In genomic region chr6:137216106-137216505, GRCh38 we compare ENCODE assay signal across 12 cellular contexts. TPM values are rescaled to one million over a fixed set of nuclear protein-coding genes. Genes with fewer than 3 reads are reported as not detected.
DNase-seq lines count a peak whose midpoint lies in the region; ATAC-seq and TF ChIP-seq lines count a peak whose summit lies in the region.
"Had no signal": no experiment of that assay in that cellular context is flagged by ENCODE, and none has a peak within 500 bp of the region (broad histone marks: within the 10 kb centered on the region; RNA-seq: fewer than 3 reads in every experiment).

No MANE protein-coding gene starts in this region.

- POLR2A ChIA-PET in PC-9 (lab: Charles Lee; ENCODE audit: unreplicated experiment), result interaction anchor here (0.6 kb wide), 1 partner anchor 41 kb away, joined by 5 read pairs; no protein-coding TSS in a partner anchor

- H4K20me1 ChIP-seq in PC-9 (ENCODE audit: insufficient read depth), result peaks cover 27% of the 10 kb centered on the region; the same call in 1 of the 2 replicates

- H3K27ac Mint-ChIP-seq in CD4-positive, CD25-positive, alpha-beta regulatory T cell, result no peak overlapping the region

- no peaks in the 10 kb centered on the region for H3K9me3 Mint-ChIP-seq in CD4-positive, CD25-positive, alpha-beta regulatory T cell

- no peaks in the 10 kb centered on the region for H3K27me3 ChIP-seq in CD4-positive, CD25-positive, alpha-beta regulatory T cell (ENCODE audit: control insufficient read depth, insufficient read depth, low read length)
- H3K27me3 ChIP-seq in PC-9 (ENCODE audit: insufficient read depth, low read depth), result no peaks in the 10 kb centered on the region
- no peaks in the 10 kb centered on the region for H3K27me3 ChIP-seq in parathyroid adenoma (ENCODE audit: control insufficient read depth, insufficient read depth, low read length)
- H3K27me3 ChIP-seq: BLaER1 had no signal

- H3K4me2 ChIP-seq in PC-9 (peak overlapping the region; percentile 91), parathyroid adenoma (ENCODE audit: low read length) (peak overlapping the region; percentile 67)

- no peak for TF ChIP-seq CTCF in PC-9 (conservative IDR thresholded peaks at IDR 0.05)
- no peak for TF ChIP-seq CTCF in parathyroid adenoma (IDR thresholded peaks at IDR 0.05)

- no peak overlapping the region for H2AFZ ChIP-seq in PC-9
- H2AFZ ChIP-seq in parathyroid adenoma, result no peak overlapping the region

- ATAC-seq in CD4-positive, CD25-positive, alpha-beta regulatory T cell (ENCODE audit: low read depth in 2 of 2), result no peak
- ATAC-seq in HG02623 (IDR thresholded peaks at IDR 0.05; ENCODE audit: unreplicated experiment), result no peak

- peak overlapping the region in 3 of 4 donors; percentile 56 to 98 (median 97) for H3K4me3 Mint-ChIP-seq in CD4-positive, CD25-positive, alpha-beta regulatory T cell

- H3K9me2 ChIP-seq in PC-9 (ENCODE audit: insufficient read depth), result no peaks in the 10 kb centered on the region

- no peaks in the 10 kb centered on the region for H3K9me3 ChIP-seq in CD4-positive, CD25-positive, alpha-beta regulatory T cell (ENCODE audit: control insufficient read depth in 2 of 2, low read length in 2 of 2)
- H3K9me3 ChIP-seq in PC-9 (ENCODE audit: insufficient read depth, low read depth) (no peaks in the 10 kb centered on the region), parathyroid adenoma (ENCODE audit: control insufficient read depth, low read length) (no peaks in the 10 kb centered on the region)

- H3F3A ChIP-seq in PC-9 (ENCODE audit: insufficient read depth, low read depth), result peaks cover 28% of the 10 kb centered on the region; the same call in 1 of the 2 replicates

- intact Hi-C loops in PC-9 (cut with micrococcal nuclease; ENCODE audit: unreplicated experiment), result no loop called here

- H3K4me1 Mint-ChIP-seq in CD4-positive, CD25-positive, alpha-beta regulatory T cell, result peaks cover 28 to 75% (median 56%) of the 10 kb centered on the region in 4 donors

- H3K9ac ChIP-seq in parathyroid adenoma, result no peak overlapping the region
- H3K9ac ChIP-seq: BLaER1 had no signal

- H3K4me3 ChIP-seq in CD4-positive, CD25-positive, alpha-beta regulatory T cell (ENCODE audit: low read depth, low read length), result no peak overlapping the region
- H3K4me3 ChIP-seq in PC-9 (peak overlapping the region; percentile 4; the same call in 1 of the 2 replicates), parathyroid adenoma (ENCODE audit: low read depth, low read length) (no peak overlapping the region)
- H3K4me3 ChIP-seq: BLaER1 had no signal

- no peaks in the 10 kb centered on the region for H3K36me3 ChIP-seq in CD4-positive, CD25-positive, alpha-beta regulatory T cell (ENCODE audit: control insufficient read depth, insufficient read depth, low read length)
- H3K36me3 ChIP-seq in PC-9 (ENCODE audit: low read depth) (peaks cover 33% of the 10 kb centered on the region; the same call in 1 of the 2 replicates), parathyroid adenoma (ENCODE audit: control insufficient read depth, insufficient read depth, low read length) (no peaks in the 10 kb centered on the region)

- H3K36me3 Mint-ChIP-seq in CD4-positive, CD25-positive, alpha-beta regulatory T cell, result peaks cover 9% of the 10 kb centered on the region

- H3K27me3 Mint-ChIP-seq in CD4-positive, CD25-positive, alpha-beta regulatory T cell, result peaks cover 12% of the 10 kb centered on the region

- DNase-seq in CD4-positive, CD25-positive, alpha-beta regulatory T cell, result no peak
- DNase-seq in PC-9 (no peak), epithelial cell of prostate (ENCODE audit: low read depth, low spot score) (no peak), SW480 (ENCODE audit: low spot score) (no peak), globus pallidus (ENCODE audit: low spot score) (no peak), NCI-H1092 treated with DMSO at 0.1 percent for 48 hours (lab: John Stamatoyannopoulos, UW) (no peak)
- DNase-seq: activated naive CD4-positive, alpha-beta T cell treated with anti-CD3 and anti-CD28 coated beads, Interleukin-2, amount 50 U/mL, for 16 hours; WERI-Rb-1 had no signal

- no TSS peak for BruUV-seq in PC-9 (replicated peaks; lab: Mats Ljungman, UMichigan)

- CTCF ChIA-PET in PC-9 (lab: Charles Lee), result no interaction called here

- H3K79me2 ChIP-seq in PC-9 (ENCODE audit: low read depth) (peaks cover 79% of the 10 kb centered on the region), parathyroid adenoma (peaks cover 46% of the 10 kb centered on the region)

- H3K4me1 ChIP-seq in CD4-positive, CD25-positive, alpha-beta regulatory T cell (ENCODE audit: control insufficient read depth, insufficient read depth, low read length, poor library complexity, severe bottlenecking), result peaks cover 36% of the 10 kb centered on the region
- H3K4me1 ChIP-seq in PC-9 (replicated peaks; ENCODE audit: insufficient read depth) (peaks cover 44% of the 10 kb centered on the region), parathyroid adenoma (peaks cover 24% of the 10 kb centered on the region)

- H3K27ac ChIP-seq in CD4-positive, CD25-positive, alpha-beta regulatory T cell (ENCODE audit: insufficient read depth, low read length, poor library complexity, severe bottlenecking), result no peak overlapping the region
- H3K27ac ChIP-seq in PC-9, result no peak overlapping the region
- peak overlapping the region; percentile 92 for H3K27ac ChIP-seq in epithelial cell of prostate
- H3K27ac ChIP-seq in parathyroid adenoma, result no peak overlapping the region
- H3K27ac ChIP-seq: BLaER1, WERI-Rb-1 had no signal

RNA-seq across cellular contexts. Expression of gene IFNGR1, which starts 3.1 kb away (rescaled TPM):
- total RNA-seq in CD4-positive, CD25-positive, alpha-beta regulatory T cell, result 44.3 TPM
- 10 to 100 TPM; 30.7 to 44.4 (median 35.4) TPM for polyA plus RNA-seq in CD4-positive, CD25-positive, alpha-beta regulatory T cell
- 17.9 and 19.5 TPM in 2 replicates for total RNA-seq in PC-9 (2021)

RNA-seq across cellular contexts. Expression of gene IL22RA2, which starts 42.7 kb away (rescaled TPM):
- total RNA-seq in CD4-positive, CD25-positive, alpha-beta regulatory T cell, result not detected
- not detected for polyA plus RNA-seq in CD4-positive, CD25-positive, alpha-beta regulatory T cell
- not detected in 2 replicates for total RNA-seq in PC-9 (2021)
- total RNA-seq: myocyte had no signal
